In genomic region chr12:112458330-112458729, GRCh38 we compare ENCODE assay signal across 36 cellular contexts.
"Had no signal": no experiment of that assay in that cellular context is flagged by ENCODE, and none has a peak within 500 bp of the region (broad histone marks: within the 10 kb centered on the region; RNA-seq: fewer than 3 reads in every experiment).

No MANE protein-coding gene starts in this region.

- H3K9me3 Mint-ChIP-seq: activated B cell treated with CpG ODN at 0.5 μM for 24 hours; activated CD4-positive, alpha-beta memory T cell treated with anti-CD3 and anti-CD28 coated beads for 36 hours; activated CD4-positive, alpha-beta T cell treated with anti-CD3 and anti-CD28 coated beads, Interleukin-2, amount 10 ng/mL, durations not matched to agents 24 days and 14 days; activated CD8-positive, alpha-beta T cell treated with anti-CD3 and anti-CD28 coated beads for 36 hours; activated naive CD4-positive, alpha-beta T cell treated with anti-CD3 and anti-CD28 coated beads for 36 hours; activated naive CD8-positive, alpha-beta T cell treated with anti-CD3 and anti-CD28 coated beads, Interleukin-2, amount 10 ng/mL, durations not matched to agents 7 days and 5 days; activated naive CD8-positive, alpha-beta T cell treated with anti-CD3 and anti-CD28 coated beads, Interleukin-2, amount 50 U/mL, for 24 hours; activated T-cell treated with anti-CD3 and anti-CD28 coated beads, Interleukin-2, amount 50 U/mL, for 72 hours; activated T-helper 1 cell treated with anti-CD3 and anti-CD28 coated beads, Interleukin-12 subunit alpha, Interleukin-12 subunit beta, Interleukin-2, Interleukin-4 antibody, amounts not matched to agents 30 ng/mL and 10 ng/mL and 1 ng/mL, durations not matched to agents 14 hours and 24 hours and 36 hours; activated T-helper 17 cell treated with anti-CD3 and anti-CD28 coated beads, Interleukin-2, amount 50 U/mL, for 72 hours; T-helper 1 cell treated with Interleukin-12 subunit alpha and Interleukin-12 subunit beta and Interleukin-4 antibody, amounts not matched to agents 30 μg/mL and 1 μg/mL, for 36 hours; T-helper 2 cell treated with Interferon-gamma antibody and Interleukin-4, amounts not matched to agents 5 μg/mL and 100 μg/mL, for 36 hours had no signal

- FAIRE-seq: bronchial epithelial cell, TTC549 had no signal

- DNase-seq: activated B cell treated with CpG ODN at 0.5 μM for 24 hours; activated CD4-positive, alpha-beta memory T cell treated with anti-CD3 and anti-CD28 coated beads for 36 hours; activated CD4-positive, alpha-beta T cell treated with anti-CD3 and anti-CD28 coated beads for 4 hours; activated CD4-positive, alpha-beta T cell treated with anti-CD3 and anti-CD28 coated beads, Interleukin-2, amount 10 ng/mL, durations not matched to agents 24 days and 14 days; activated CD4-positive, alpha-beta T cell treated with anti-CD3 and anti-CD28 coated beads, Interleukin-2, amount 50 U/mL, for 1 hour; activated CD4-positive, alpha-beta T cell treated with anti-CD3 and anti-CD28 coated beads, Interleukin-2, amount 50 U/mL, for 4 hours; activated CD4-positive, CD25-positive, alpha-beta regulatory T cell treated with anti-CD3 and anti-CD28 coated beads, Interleukin-2, amount 50 U/mL, for 72 hours; activated CD8-positive, alpha-beta memory T cell treated with anti-CD3 and anti-CD28 coated beads, Interleukin-2, amount 50 U/mL, for 4 hours; activated CD8-positive, alpha-beta T cell treated with anti-CD3 and anti-CD28 coated beads for 36 hours; activated effector memory CD4-positive, alpha-beta T cell treated with anti-CD3 and anti-CD28 coated beads, Interleukin-2, amount 50 U/mL, for 16 hours; activated gamma-delta T cell treated with Interleukin-2 at 50 U/mL for 16 hours; activated naive CD4-positive, alpha-beta T cell; activated naive CD4-positive, alpha-beta T cell treated with anti-CD3 and anti-CD28 coated beads for 36 hours; activated naive CD4-positive, alpha-beta T cell treated with anti-CD3 and anti-CD28 coated beads, Interleukin-2, amount 50 U/mL, for 16 hours; activated naive CD8-positive, alpha-beta T cell treated with anti-CD3 and anti-CD28 coated beads, Interleukin-2, amount 10 ng/mL, durations not matched to agents 7 days and 5 days; activated naive CD8-positive, alpha-beta T cell treated with anti-CD3 and anti-CD28 coated beads, Interleukin-2, amount 50 U/mL, for 24 hours; activated T-cell treated with anti-CD3 and anti-CD28 coated beads for 4 hours; activated T-cell treated with anti-CD3 and anti-CD28 coated beads, Interleukin-2, amount 50 U/mL, for 1 hour; activated T-cell treated with anti-CD3 and anti-CD28 coated beads, Interleukin-2, amount 50 U/mL, for 72 hours; amygdala; anterior cingulate cortex; central memory CD4-positive, alpha-beta T cell; T-helper 1 cell; T-helper 2 cell; T-helper 9 cell had no signal

- H3K27ac Mint-ChIP-seq: activated B cell treated with CpG ODN at 0.5 μM for 24 hours; activated CD4-positive, alpha-beta memory T cell treated with anti-CD3 and anti-CD28 coated beads for 36 hours; activated CD4-positive, alpha-beta T cell treated with anti-CD3 and anti-CD28 coated beads, Interleukin-2, amount 10 ng/mL, durations not matched to agents 24 days and 14 days; activated CD8-positive, alpha-beta T cell treated with anti-CD3 and anti-CD28 coated beads for 36 hours; activated naive CD4-positive, alpha-beta T cell treated with anti-CD3 and anti-CD28 coated beads for 36 hours; activated naive CD8-positive, alpha-beta T cell; activated naive CD8-positive, alpha-beta T cell treated with anti-CD3 and anti-CD28 coated beads, Interleukin-2, amount 10 ng/mL, durations not matched to agents 7 days and 5 days; activated naive CD8-positive, alpha-beta T cell treated with anti-CD3 and anti-CD28 coated beads, Interleukin-2, amount 50 U/mL, for 24 hours; activated T-cell treated with anti-CD3 and anti-CD28 coated beads, Interleukin-2, amount 50 U/mL, for 72 hours; activated T-helper 1 cell treated with anti-CD3 and anti-CD28 coated beads, Interleukin-12 subunit alpha, Interleukin-12 subunit beta, Interleukin-2, Interleukin-4 antibody, amounts not matched to agents 30 ng/mL and 10 ng/mL and 1 ng/mL, durations not matched to agents 14 hours and 24 hours and 36 hours; activated T-helper 17 cell treated with anti-CD3 and anti-CD28 coated beads, Interleukin-2, amount 50 U/mL, for 72 hours; T-helper 1 cell treated with Interleukin-12 subunit alpha and Interleukin-12 subunit beta and Interleukin-4 antibody, amounts not matched to agents 30 μg/mL and 1 μg/mL, for 36 hours had no signal

- H3K4me3 Mint-ChIP-seq: activated B cell treated with CpG ODN at 0.5 μM for 24 hours; activated CD4-positive, alpha-beta memory T cell treated with anti-CD3 and anti-CD28 coated beads for 36 hours; activated CD4-positive, alpha-beta T cell treated with anti-CD3 and anti-CD28 coated beads, Interleukin-2, amount 10 ng/mL, durations not matched to agents 24 days and 14 days; activated CD8-positive, alpha-beta T cell treated with anti-CD3 and anti-CD28 coated beads for 36 hours; activated naive CD4-positive, alpha-beta T cell treated with anti-CD3 and anti-CD28 coated beads for 36 hours; activated naive CD8-positive, alpha-beta T cell; activated naive CD8-positive, alpha-beta T cell treated with anti-CD3 and anti-CD28 coated beads, Interleukin-2, amount 10 ng/mL, durations not matched to agents 7 days and 5 days; activated naive CD8-positive, alpha-beta T cell treated with anti-CD3 and anti-CD28 coated beads, Interleukin-2, amount 50 U/mL, for 24 hours; activated T-cell treated with anti-CD3 and anti-CD28 coated beads, Interleukin-2, amount 50 U/mL, for 72 hours; activated T-helper 1 cell treated with anti-CD3 and anti-CD28 coated beads, Interleukin-12 subunit alpha, Interleukin-12 subunit beta, Interleukin-2, Interleukin-4 antibody, amounts not matched to agents 30 ng/mL and 10 ng/mL and 1 ng/mL, durations not matched to agents 14 hours and 24 hours and 36 hours; activated T-helper 17 cell treated with anti-CD3 and anti-CD28 coated beads, Interleukin-2, amount 50 U/mL, for 72 hours; brain; T-helper 1 cell treated with Interleukin-12 subunit alpha and Interleukin-12 subunit beta and Interleukin-4 antibody, amounts not matched to agents 30 μg/mL and 1 μg/mL, for 36 hours; T-helper 2 cell treated with Interferon-gamma antibody and Interleukin-4, amounts not matched to agents 5 μg/mL and 100 μg/mL, for 36 hours had no signal

- H3K4me1 Mint-ChIP-seq: activated T-helper 17 cell treated with anti-CD3 and anti-CD28 coated beads, Interleukin-2, amount 50 U/mL, for 72 hours had no signal

- H3K9me3 ChIP-seq: ascending aorta had no signal

- H3K4me1 ChIP-seq: ascending aorta had no signal

- H3K27me3 Mint-ChIP-seq: activated B cell treated with CpG ODN at 0.5 μM for 24 hours; activated CD4-positive, alpha-beta memory T cell treated with anti-CD3 and anti-CD28 coated beads for 36 hours; activated CD4-positive, alpha-beta T cell treated with anti-CD3 and anti-CD28 coated beads, Interleukin-2, amount 10 ng/mL, durations not matched to agents 24 days and 14 days; activated CD8-positive, alpha-beta T cell treated with anti-CD3 and anti-CD28 coated beads for 36 hours; activated naive CD8-positive, alpha-beta T cell; activated naive CD8-positive, alpha-beta T cell treated with anti-CD3 and anti-CD28 coated beads, Interleukin-2, amount 10 ng/mL, durations not matched to agents 7 days and 5 days; activated naive CD8-positive, alpha-beta T cell treated with anti-CD3 and anti-CD28 coated beads, Interleukin-2, amount 50 U/mL, for 24 hours; activated T-helper 17 cell treated with anti-CD3 and anti-CD28 coated beads, Interleukin-2, amount 50 U/mL, for 72 hours had no signal

- H3K27ac ChIP-seq: ascending aorta, cardiac muscle cell, VCaP had no signal

- H3K4me3 ChIP-seq: ascending aorta, cardiac muscle cell had no signal

- ATAC-seq: activated CD8-positive, alpha-beta T cell treated with anti-CD3 and anti-CD28 coated beads for 36 hours; activated naive CD8-positive, alpha-beta T cell treated with anti-CD3 and anti-CD28 coated beads, Interleukin-2, amount 50 U/mL, for 24 hours; activated T-cell treated with anti-CD3 and anti-CD28 coated beads, Interleukin-2, amount 50 U/mL, for 72 hours; activated T-helper 17 cell treated with anti-CD3 and anti-CD28 coated beads, Interleukin-2, amount 50 U/mL, for 72 hours had no signal

- H3K27me3 ChIP-seq: ascending aorta, cardiac muscle cell had no signal
